Comparison of ENCODE assay signal across 12 cellular contexts in genomic region chr5:168472329-168472728, GRCh38. TPM values are rescaled to one million over a fixed set of nuclear protein-coding genes. Genes with fewer than 3 reads are reported as not detected.
DNase-seq lines count a peak whose midpoint lies in the region; ATAC-seq and TF ChIP-seq lines count a peak whose summit lies in the region.
"Had no signal": no experiment of that assay in that cellular context is flagged by ENCODE, and none has a peak within 500 bp of the region (broad histone marks: within the 10 kb centered on the region; RNA-seq: fewer than 3 reads in every experiment).

No MANE protein-coding gene starts in this region.

- POLR2A ChIA-PET in HEK293 (lab: Yijun Ruan, JAX), result interaction anchor here (1.1 kb wide), 1 partner anchor 14 kb away, joined by 3 read pairs; no protein-coding TSS in a partner anchor

- no peaks in the 10 kb centered on the region for H3K4me1 ChIP-seq in HEK293 (ENCODE audit: control insufficient read depth, insufficient read depth, low read length)
- H3K4me1 ChIP-seq: BLaER1, right lobe of liver had no signal

- CTCF ChIA-PET in HEK293 (lab: Yijun Ruan, JAX), result interaction anchor here (0.9 to 1.5 kb wide), 3 partner anchors 10 to 14 kb away, joined by 3 to 5 read pairs (median 3); partner anchors contain the start of gene RARS1

- ATAC-seq in HG02798 (IDR thresholded peaks at IDR 0.05; ENCODE audit: poor library complexity, unreplicated experiment) (no peak), HG03280 (IDR thresholded peaks at IDR 0.05; ENCODE audit: unreplicated experiment) (no peak)
- ATAC-seq: left lobe of liver, right lobe of liver had no signal

- H3K27ac ChIP-seq in HEK293 (ENCODE audit: extremely low read depth, low read depth, low read length), result no peak overlapping the region
- H3K27ac ChIP-seq: BLaER1, right lobe of liver had no signal

- DNase-seq in A172 (ENCODE audit: low spot score) (peak; percentile 93), glomerular visceral epithelial cell (ENCODE audit: extremely low spot score) (peak; percentile 88), H7 (no peak)
- no peak for DNase-seq in activated CD8-positive, alpha-beta memory T cell treated with anti-CD3 and anti-CD28 coated beads, Interleukin-2, amount 50 U/mL, for 4 hours
- DNase-seq: activated T-cell treated with anti-CD3 and anti-CD28 coated beads, Interleukin-2, amount 50 U/mL, for 1 hour; right lobe of liver had no signal

- H3K36me3 ChIP-seq in HEK293 (ENCODE audit: control insufficient read depth in 2 of 2, insufficient read depth in 1 of 2, low read length in 2 of 2), result peaks cover 0 to 20% of the 10 kb centered on the region in 2 experiments; a peak in 1 of 3 replicates
- 0 out of 2 replicates have a peak, but pooled peaks cover 2% of the 10 kb centered on the region for H3K36me3 ChIP-seq in H7 (replicated peaks; ENCODE audit: control insufficient read depth, insufficient read depth, low read length)
- H3K36me3 ChIP-seq: BLaER1 had no signal

- H3K9me3 ChIP-seq in HEK293 (ENCODE audit: control insufficient read depth, insufficient read depth, low read depth, low read length), result no peaks in the 10 kb centered on the region
- H3K9me3 ChIP-seq: BLaER1, right lobe of liver had no signal

- H3K4me3 ChIP-seq in HEK293 (ENCODE audit: low read depth, low read length), result no peak overlapping the region
- H3K4me3 ChIP-seq in WI38 (ENCODE audit: low read depth, low read length), result no peak overlapping the region
- H3K4me3 ChIP-seq in H7 (ENCODE audit: insufficient read depth, low read depth, low read length), result no peak overlapping the region
- H3K4me3 ChIP-seq: BLaER1, right lobe of liver had no signal

- no peaks in the 10 kb centered on the region for H3K27me3 ChIP-seq in H7 (ENCODE audit: control insufficient read depth, insufficient read depth, low read length)
- H3K27me3 ChIP-seq: BLaER1, right lobe of liver had no signal

- TF ChIP-seq CTCF in HEK293 (tag by site-specific recombination; IDR thresholded peaks at IDR 0.05) (no peak), WI38 (IDR thresholded peaks at IDR 0.05; ENCODE audit: low read depth, low read length) (peak; percentile 42; the same call in 1 of the 2 replicates)

TF ChIP-seq in HEK293, 187 proteins besides CTCF, POLR2A, EP300 and RAD21 (continues in another document):
- peak; percentile 22; the same call in 1 of the 2 replicates for TF ChIP-seq ZNF654 (tag by site-specific recombination; IDR thresholded peaks at IDR 0.05; ENCODE audit: low read depth)
- no peak for TF ChIP-seq ZNF274 (IDR thresholded peaks at IDR 0.05; ENCODE audit: low read length)
- no peak for TF ChIP-seq ZNF274 (tag by site-specific recombination; IDR thresholded peaks at IDR 0.05; ENCODE audit: borderline replicate concordance)
- 0 out of 2 replicates have a peak, but pooled peaks have one; percentile 34 for TF ChIP-seq ZNF660 (tag by site-specific recombination; IDR thresholded peaks at IDR 0.05)
- TF ChIP-seq ZFP69B (tag by site-specific recombination; IDR thresholded peaks at IDR 0.05), result no peak
- no peak for TF ChIP-seq ZNF561 (tag by site-specific recombination; IDR thresholded peaks at IDR 0.05; ENCODE audit: borderline replicate concordance)
- TF ChIP-seq RBAK (tag by site-specific recombination; IDR thresholded peaks at IDR 0.05), result no peak
- TF ChIP-seq, protein P1, sequence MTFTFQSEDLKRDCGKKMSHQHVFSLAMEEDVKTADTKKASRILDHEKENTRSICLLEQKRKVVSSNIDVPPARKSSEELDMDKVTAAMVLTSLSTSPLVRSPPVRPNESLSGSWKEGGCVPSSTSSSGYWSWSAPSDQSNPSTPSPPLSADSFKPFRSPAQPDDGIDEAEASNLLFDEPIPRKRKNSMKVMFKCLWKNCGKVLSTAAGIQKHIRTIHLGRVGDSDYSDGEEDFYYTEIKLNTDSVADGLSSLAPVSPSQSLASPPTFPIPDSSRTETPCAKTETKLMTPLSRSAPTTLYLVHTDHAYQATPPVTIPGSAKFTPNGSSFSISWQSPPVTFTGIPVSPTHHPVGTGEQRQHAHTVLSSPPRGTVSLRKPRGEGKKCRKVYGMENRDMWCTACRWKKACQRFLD (tag by site-specific recombination; IDR thresholded peaks at IDR 0.05), result no peak
- TF ChIP-seq, protein P2, sequence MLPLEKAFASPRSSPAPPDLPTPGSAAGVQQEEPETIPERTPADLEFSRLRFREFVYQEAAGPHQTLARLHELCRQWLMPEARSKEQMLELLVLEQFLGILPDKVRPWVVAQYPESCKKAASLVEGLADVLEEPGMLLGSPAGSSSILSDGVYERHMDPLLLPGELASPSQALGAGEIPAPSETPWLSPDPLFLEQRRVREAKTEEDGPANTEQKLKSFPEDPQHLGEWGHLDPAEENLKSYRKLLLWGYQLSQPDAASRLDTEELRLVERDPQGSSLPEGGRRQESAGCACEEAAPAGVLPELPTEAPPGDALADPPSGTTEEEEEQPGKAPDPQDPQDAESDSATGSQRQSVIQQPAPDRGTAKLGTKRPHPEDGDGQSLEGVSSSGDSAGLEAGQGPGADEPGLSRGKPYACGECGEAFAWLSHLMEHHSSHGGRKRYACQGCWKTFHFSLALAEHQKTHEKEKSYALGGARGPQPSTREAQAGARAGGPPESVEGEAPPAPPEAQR (tag by site-specific recombination; IDR thresholded peaks at IDR 0.05), result no peak
- TF ChIP-seq ZNF558 (tag by site-specific recombination; IDR thresholded peaks at IDR 0.05), result no peak
- TF ChIP-seq ZNF544 (tag by site-specific recombination; IDR thresholded peaks at IDR 0.05), result no peak
- TF ChIP-seq, protein P3, sequence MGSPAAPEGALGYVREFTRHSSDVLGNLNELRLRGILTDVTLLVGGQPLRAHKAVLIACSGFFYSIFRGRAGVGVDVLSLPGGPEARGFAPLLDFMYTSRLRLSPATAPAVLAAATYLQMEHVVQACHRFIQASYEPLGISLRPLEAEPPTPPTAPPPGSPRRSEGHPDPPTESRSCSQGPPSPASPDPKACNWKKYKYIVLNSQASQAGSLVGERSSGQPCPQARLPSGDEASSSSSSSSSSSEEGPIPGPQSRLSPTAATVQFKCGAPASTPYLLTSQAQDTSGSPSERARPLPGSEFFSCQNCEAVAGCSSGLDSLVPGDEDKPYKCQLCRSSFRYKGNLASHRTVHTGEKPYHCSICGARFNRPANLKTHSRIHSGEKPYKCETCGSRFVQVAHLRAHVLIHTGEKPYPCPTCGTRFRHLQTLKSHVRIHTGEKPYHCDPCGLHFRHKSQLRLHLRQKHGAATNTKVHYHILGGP (tag by site-specific recombination; IDR thresholded peaks at IDR 0.05), result no peak
- peak; percentile 71 for TF ChIP-seq ZNF362 (tag by site-specific recombination; IDR thresholded peaks at IDR 0.05)
- no peak for TF ChIP-seq ZXDB (tag by site-specific recombination; IDR thresholded peaks at IDR 0.05)
- TF ChIP-seq ZNF843 (tag by site-specific recombination; IDR thresholded peaks at IDR 0.05), result no peak
- peak; percentile 59 for TF ChIP-seq OSR2 (tag by site-specific recombination; IDR thresholded peaks at IDR 0.05)
- no peak for TF ChIP-seq ZNF658 (tag by site-specific recombination; IDR thresholded peaks at IDR 0.05)
- no peak for TF ChIP-seq ZNF416 (tag by site-specific recombination; IDR thresholded peaks at IDR 0.05)
- TF ChIP-seq ZNF830 (tag by site-specific recombination; IDR thresholded peaks at IDR 0.05; ENCODE audit: low read depth), result no peak
- TF ChIP-seq ZBTB1 (tag by site-specific recombination; IDR thresholded peaks at IDR 0.05), result no peak
- TF ChIP-seq SP2 (tag by site-specific recombination; IDR thresholded peaks at IDR 0.05), result no peak
- TF ChIP-seq WT1 (tag by site-specific recombination; IDR thresholded peaks at IDR 0.05), result no peak
- TF ChIP-seq, protein P4, sequence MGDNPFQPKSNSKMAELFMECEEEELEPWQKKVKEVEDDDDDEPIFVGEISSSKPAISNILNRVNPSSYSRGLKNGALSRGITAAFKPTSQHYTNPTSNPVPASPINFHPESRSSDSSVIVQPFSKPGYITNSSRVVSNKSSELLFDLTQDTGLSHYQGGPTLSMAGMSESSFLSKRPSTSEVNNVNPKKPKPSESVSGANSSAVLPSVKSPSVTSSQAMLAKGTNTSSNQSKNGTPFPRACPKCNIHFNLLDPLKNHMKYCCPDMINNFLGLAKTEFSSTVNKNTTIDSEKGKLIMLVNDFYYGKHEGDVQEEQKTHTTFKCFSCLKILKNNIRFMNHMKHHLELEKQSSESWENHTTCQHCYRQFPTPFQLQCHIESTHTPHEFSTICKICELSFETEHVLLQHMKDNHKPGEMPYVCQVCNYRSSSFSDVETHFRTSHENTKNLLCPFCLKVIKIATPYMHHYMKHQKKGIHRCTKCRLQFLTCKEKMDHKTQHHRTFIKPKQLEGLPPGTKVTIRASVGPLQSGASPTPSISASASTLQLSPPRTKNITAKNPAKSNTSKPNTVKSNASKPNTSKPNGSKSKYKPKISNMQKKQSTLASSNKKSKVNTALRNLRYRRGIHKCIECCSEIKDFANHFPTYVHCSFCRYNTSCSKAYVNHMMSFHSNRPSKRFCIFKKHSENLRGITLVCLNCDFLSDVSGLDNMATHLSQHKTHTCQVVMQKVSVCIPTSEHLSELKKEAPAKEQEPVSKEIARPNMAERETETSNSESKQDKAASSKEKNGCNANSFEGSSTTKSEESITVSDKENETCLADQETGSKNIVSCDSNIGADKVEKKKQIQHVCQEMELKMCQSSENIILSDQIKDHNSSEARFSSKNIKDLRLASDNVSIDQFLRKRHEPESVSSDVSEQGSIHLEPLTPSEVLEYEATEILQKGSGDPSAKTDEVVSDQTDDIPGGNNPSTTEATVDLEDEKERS (tag by site-specific recombination; IDR thresholded peaks at IDR 0.05), result no peak
- no peak for TF ChIP-seq ZNF837 (tag by site-specific recombination; IDR thresholded peaks at IDR 0.05)
- TF ChIP-seq ZFP41 (tag by site-specific recombination; IDR thresholded peaks at IDR 0.05; ENCODE audit: borderline replicate concordance), result no peak
- TF ChIP-seq ZNF202 (tag by site-specific recombination; IDR thresholded peaks at IDR 0.05; ENCODE audit: borderline replicate concordance), result no peak

RNA-seq across cellular contexts. Expression of gene RARS1, which starts 13.9 kb away (rescaled TPM):
- 250 and 258 TPM in 2 replicates for total RNA-seq in A172 (2014; rRNA removed; shearing (Covaris generic))
- total RNA-seq in H7 (2014; rRNA removed; shearing (Covaris generic)), result 104 and 122 TPM in 2 replicates

RNA-seq across cellular contexts. Expression of gene FBLL1, which starts 56.8 kb away (rescaled TPM):
- total RNA-seq in A172 (2014; rRNA removed; shearing (Covaris generic)), result 0.17 TPM in 1 of 2 replicates, not detected in the other
- total RNA-seq in H7 (2014; rRNA removed; shearing (Covaris generic)), result 3.3 and 4.0 TPM in 2 replicates

Comparison
In these comparisons a context has a peak if more than half of its experiments do, and no peak if none do; other contexts are left out.
1. DNase-seq: peak in A172 (single experiment) and glomerular visceral epithelial cell (single experiment); none in H7 (single experiment) and activated CD8-positive, alpha-beta memory T cell treated with anti-CD3 and anti-CD28 coated beads, Interleukin-2, amount 50 U/mL, for 4 hours (single experiment).